22 cellular contexts compared by ENCODE assay signal in genomic region chr1:241624925-241625324, GRCh38. TPM values are rescaled to one million over a fixed set of nuclear protein-coding genes. Genes with fewer than 3 reads are reported as not detected.
DNase-seq lines count a peak whose midpoint lies in the region; ATAC-seq and TF ChIP-seq lines count a peak whose summit lies in the region.
"Had no signal": no experiment of that assay in that cellular context is flagged by ENCODE, and none has a peak within 500 bp of the region (broad histone marks: within the 10 kb centered on the region; RNA-seq: fewer than 3 reads in every experiment).

No MANE protein-coding gene starts in this region.

- TF ChIP-seq POLR2A in erythroblast (IDR thresholded peaks at IDR 0.05; ENCODE audit: low read length), result no peak

- H3K79me2 ChIP-seq in PC-9 (ENCODE audit: low read depth), result peaks cover 6% of the 10 kb centered on the region

- H3F3A ChIP-seq in PC-9 (ENCODE audit: insufficient read depth, low read depth), result peaks cover 21% of the 10 kb centered on the region

- H3K9me3 ChIP-seq in HEK293 (ENCODE audit: control insufficient read depth, insufficient read depth, low read depth, low read length), result no peaks in the 10 kb centered on the region
- H3K9me3 ChIP-seq in PC-9 (ENCODE audit: insufficient read depth, low read depth), result no peaks in the 10 kb centered on the region
- no peaks in the 10 kb centered on the region for H3K9me3 ChIP-seq in mucosa of descending colon
- H3K9me3 ChIP-seq: BE2C had no signal

- H2AFZ ChIP-seq in PC-9, result no peak overlapping the region

- in situ Hi-C loops in ACHN (cut with HindIII; ENCODE audit: low pct_ligation_motif_present, low pct_unique_long_range_greater_than_20kb, low sequenced_read_pairs), result loop anchor here (25.0 kb wide), 1 partner anchor 237 kb away; no protein-coding TSS in a partner anchor

- intact Hi-C loops in PC-9 (cut with micrococcal nuclease; ENCODE audit: unreplicated experiment), result no loop called here
- intact Hi-C loops in mucosa of descending colon (cut with DNase I, micrococcal nuclease), result no loop called here

- no peaks in the 10 kb centered on the region for H3K4me1 ChIP-seq in HEK293 (ENCODE audit: control insufficient read depth, insufficient read depth, low read length)
- peaks cover 29% of the 10 kb centered on the region for H3K4me1 ChIP-seq in PC-9 (replicated peaks; ENCODE audit: insufficient read depth)
- H3K4me1 ChIP-seq in mucosa of descending colon (ENCODE audit: low read depth), result no peaks in the 10 kb centered on the region
- H3K4me1 ChIP-seq: BE2C had no signal

- TF ChIP-seq CTCF in HEK293 (tag by site-specific recombination; IDR thresholded peaks at IDR 0.05), result no peak
- TF ChIP-seq CTCF in PC-9 (conservative IDR thresholded peaks at IDR 0.05), result no peak
- no peak for TF ChIP-seq CTCF in mucosa of descending colon (IDR thresholded peaks at IDR 0.05)
- TF ChIP-seq CTCF in GM10266 (IDR thresholded peaks at IDR 0.05; ENCODE audit: control insufficient read depth, insufficient read depth, low read depth, missing control alignments), result no peak

- H3K27me3 ChIP-seq in PC-9 (ENCODE audit: insufficient read depth, low read depth), result no peaks in the 10 kb centered on the region
- H3K27me3 ChIP-seq: BE2C had no signal

- CTCF ChIA-PET in HEK293 (lab: Yijun Ruan, JAX), result interaction anchor here (4.1 kb wide), 1 partner anchor 209 kb away, joined by 41 read pairs; no protein-coding TSS in a partner anchor
- CTCF ChIA-PET in PC-9 (lab: Charles Lee), result no interaction called here

- no peaks in the 10 kb centered on the region for H3K27me3 Mint-ChIP-seq in activated naive CD8-positive, alpha-beta T cell treated with anti-CD3 and anti-CD28 coated beads, Interleukin-2, amount 50 U/mL, for 24 hours
- H3K27me3 Mint-ChIP-seq: CD4-positive, CD25-positive, alpha-beta regulatory T cell; CD8-positive, alpha-beta memory T cell had no signal

- DNase-seq in PC-9 (peak in 1 of 2 experiments; percentile 89), erythroblast (lab: John Stamatoyannopoulos, UW) (peak; percentile 10 to 17), mucosa of descending colon (no peak), GM10266 (ENCODE audit: extremely low spot score) (no peak), ACHN (no peak), cortex of kidney (lab: John Stamatoyannopoulos, UW) (no peak)
- DNase-seq in activated naive CD8-positive, alpha-beta T cell treated with anti-CD3 and anti-CD28 coated beads, Interleukin-2, amount 50 U/mL, for 24 hours, result no peak
- DNase-seq: BE2C; C1 segment of cervical spinal cord; CD4-positive, CD25-positive, alpha-beta regulatory T cell; CD8-positive, alpha-beta memory T cell; COR-L47; DMS 273 treated with DMSO at 0.1 percent for 48 hours; DMS53; DND-41; GDM1; GOT3; H7 had no signal

- POLR2A ChIA-PET in HEK293 (lab: Yijun Ruan, JAX) (no interaction called here), PC-9 (lab: Charles Lee; ENCODE audit: unreplicated experiment) (no interaction called here)

- H3K36me3 Mint-ChIP-seq in activated naive CD8-positive, alpha-beta T cell treated with anti-CD3 and anti-CD28 coated beads, Interleukin-2, amount 50 U/mL, for 24 hours (ENCODE audit: low read depth), result peaks cover 5% of the 10 kb centered on the region
- H3K36me3 Mint-ChIP-seq: CD4-positive, CD25-positive, alpha-beta regulatory T cell; CD8-positive, alpha-beta memory T cell had no signal

- no peak overlapping the region for H3K4me3 ChIP-seq in HEK293 (ENCODE audit: low read depth, low read length)
- H3K4me3 ChIP-seq in PC-9, result no peak overlapping the region
- no peak overlapping the region for H3K4me3 ChIP-seq in mucosa of descending colon

- H3K9me2 ChIP-seq in PC-9 (ENCODE audit: insufficient read depth), result no peaks in the 10 kb centered on the region

- no peak overlapping the region for H3K4me3 Mint-ChIP-seq in activated naive CD8-positive, alpha-beta T cell treated with anti-CD3 and anti-CD28 coated beads, Interleukin-2, amount 50 U/mL, for 24 hours
- H3K4me3 Mint-ChIP-seq: CD8-positive, alpha-beta memory T cell had no signal

- H3K27ac Mint-ChIP-seq in activated naive CD8-positive, alpha-beta T cell treated with anti-CD3 and anti-CD28 coated beads, Interleukin-2, amount 50 U/mL, for 24 hours, result no peak overlapping the region

- H3K36me3 ChIP-seq in HEK293 (ENCODE audit: control insufficient read depth in 2 of 2, insufficient read depth in 1 of 2, low read length in 2 of 2) (no peaks in the 10 kb centered on the region), PC-9 (ENCODE audit: low read depth) (peaks cover 13% of the 10 kb centered on the region), mucosa of descending colon (ENCODE audit: low read depth) (no peaks in the 10 kb centered on the region)

- H3K27ac ChIP-seq in HEK293 (ENCODE audit: extremely low read depth, low read depth, low read length), result no peak overlapping the region
- H3K27ac ChIP-seq in PC-9, result 0 out of 2 replicates have a peak overlapping the region, but pooled peaks have one; percentile 1

- peak; percentile 87 for ATAC-seq in mucosa of descending colon
- ATAC-seq in activated naive CD8-positive, alpha-beta T cell treated with anti-CD3 and anti-CD28 coated beads, Interleukin-2, amount 50 U/mL, for 24 hours, result no peak
- ATAC-seq: HCT116 had no signal

- peak overlapping the region; percentile 32 for H3K4me2 ChIP-seq in PC-9

- H3K9me3 Mint-ChIP-seq in activated naive CD8-positive, alpha-beta T cell treated with anti-CD3 and anti-CD28 coated beads, Interleukin-2, amount 50 U/mL, for 24 hours, result no peaks in the 10 kb centered on the region
- H3K9me3 Mint-ChIP-seq: CD4-positive, CD25-positive, alpha-beta regulatory T cell; CD8-positive, alpha-beta memory T cell had no signal

- no peaks in the 10 kb centered on the region; the same call in 1 of the 2 replicates for H4K20me1 ChIP-seq in PC-9 (ENCODE audit: insufficient read depth)

- BruUV-seq in PC-9 (replicated peaks; lab: Mats Ljungman, UMichigan), result no TSS peak

- H3K4me1 Mint-ChIP-seq in activated naive CD8-positive, alpha-beta T cell treated with anti-CD3 and anti-CD28 coated beads, Interleukin-2, amount 50 U/mL, for 24 hours, result peaks cover 23% of the 10 kb centered on the region

TF ChIP-seq in HEK293, 187 proteins besides CTCF, POLR2A, EP300 and RAD21 (continues in another document):
- no peak for TF ChIP-seq ZNF335 (tag by site-specific recombination; conservative IDR thresholded peaks at IDR 0.05)
- TF ChIP-seq ZBTB17 (tag by site-specific recombination; IDR thresholded peaks at IDR 0.05), result no peak
- no peak for TF ChIP-seq WT1 (tag by site-specific recombination; IDR thresholded peaks at IDR 0.05)
- TF ChIP-seq ZNF580 (tag by site-specific recombination; IDR thresholded peaks at IDR 0.05), result peak; percentile 48; the same call in 1 of the 2 replicates
- TF ChIP-seq ZNF239 (tag by site-specific recombination; IDR thresholded peaks at IDR 0.05), result no peak
- no peak for TF ChIP-seq KLF10 (tag by site-specific recombination; IDR thresholded peaks at IDR 0.05)
- no peak for TF ChIP-seq ZNF324 (tag by site-specific recombination; IDR thresholded peaks at IDR 0.05)
- 0 out of 2 replicates have a peak, but pooled peaks have one; percentile 25 for TF ChIP-seq ZNF843 (tag by site-specific recombination; IDR thresholded peaks at IDR 0.05)
- TF ChIP-seq PRDM6 (tag by site-specific recombination; IDR thresholded peaks at IDR 0.05), result peak; percentile 63
- no peak for TF ChIP-seq ZNF362 (tag by site-specific recombination; IDR thresholded peaks at IDR 0.05)
- no peak for TF ChIP-seq ZNF138 (tag by site-specific recombination; IDR thresholded peaks at IDR 0.05; ENCODE audit: borderline replicate concordance)
- TF ChIP-seq ZNF16 (tag by site-specific recombination; IDR thresholded peaks at IDR 0.05; ENCODE audit: low read depth), result no peak

RNA-seq across cellular contexts. Expression of gene CHML, which starts 15.2 kb away (rescaled TPM):
- total RNA-seq in PC-9 (2021), result 34.6 and 47.8 TPM in 2 replicates
- 10 to 100 TPM in 1 of 3 donors, 1 to 10 TPM in 2; 8.5 to 16.7 (median 9.8) TPM for total RNA-seq in mucosa of descending colon

RNA-seq across cellular contexts. Expression of gene OPN3, which starts 15.2 kb away (rescaled TPM):
- 53.2 and 62.7 TPM in 2 replicates for total RNA-seq in PC-9 (2021)
- total RNA-seq in mucosa of descending colon, result 10 to 100 TPM; 27.4 to 77.6 (median 29.0) TPM

RNA-seq across cellular contexts. Expression of gene WDR64, which starts 27.2 kb away (rescaled TPM):
- total RNA-seq in PC-9 (2021), result not detected in 2 replicates
- total RNA-seq in mucosa of descending colon, result under 1 TPM in 1 of 3 donors, not detected in 2; 0.25 TPM
- total RNA-seq: A172; CD4-positive, CD25-positive, alpha-beta regulatory T cell; CD8-positive, alpha-beta memory T cell; H7; HT1080 had no signal

Comparison
In these comparisons a context has a peak if more than half of its experiments do, and no peak if none do; other contexts are left out.
1. DNase-seq: peak in erythroblast (2 of 2); none in mucosa of descending colon (0 of 3), GM10266 (single experiment), ACHN (single experiment), cortex of kidney (single experiment) and activated naive CD8-positive, alpha-beta T cell treated with anti-CD3 and anti-CD28 coated beads, Interleukin-2, amount 50 U/mL, for 24 hours (single experiment).